In genomic region chr12:71755146-71755892, GRCh38 we compare ENCODE assay signal across 8 cellular contexts. TPM values are rescaled to one million over a fixed set of nuclear protein-coding genes. Genes with fewer than 3 reads are reported as not detected.
DNase-seq lines count a peak whose midpoint lies in the region; ATAC-seq and TF ChIP-seq lines count a peak whose summit lies in the region.

No MANE protein-coding gene starts in this region.

- in situ Hi-C loops in G401 (cut with HindIII; ENCODE audit: low sequenced_read_pairs): no loop called here

- no peak for TF ChIP-seq EP300 in Ishikawa (IDR thresholded peaks at IDR 0.05; ENCODE audit: borderline replicate concordance)

- DNase-seq in G401 (ENCODE audit: low spot score): peak; percentile 41
- DNase-seq in activated CD4-positive, alpha-beta T cell treated with anti-CD3 and anti-CD28 coated beads for 4 hours: peak; percentile 58 to 59
- peak; percentile 54 to 64 for DNase-seq in lung microvascular endothelial cell (ENCODE audit: low read depth in 2 of 2)
- DNase-seq in stimulated activated CD4-positive, alpha-beta T cell treated with anti-CD3 and anti-CD28 coated beads, TNF-alpha, amount 100 ng/mL, for 24 hours (ENCODE audit: low read depth in 3 of 3): peak; percentile 29 to 54 (median 34)
- no peak for DNase-seq in NCI-H128 (lab: John Stamatoyannopoulos, UW; ENCODE audit: unreplicated experiment)

- H3K4me3 Mint-ChIP-seq in dendritic cell treated with granulocyte-macrophage colony-stimulating factor and Interleukin-4, amounts not matched to agents 40 ng/mL and 50 ng/mL, for 4 days: peak overlapping the region; percentile 82

- peaks cover 42% of the 10 kb centered on the region for H3K36me3 Mint-ChIP-seq in dendritic cell treated with granulocyte-macrophage colony-stimulating factor and Interleukin-4, amounts not matched to agents 40 ng/mL and 50 ng/mL, for 4 days (ENCODE audit: low read depth)

- peaks cover 26% of the 10 kb centered on the region for H3K9me3 Mint-ChIP-seq in dendritic cell treated with granulocyte-macrophage colony-stimulating factor and Interleukin-4, amounts not matched to agents 40 ng/mL and 50 ng/mL, for 4 days

- no peak for TF ChIP-seq RAD21 in Ishikawa (IDR thresholded peaks at IDR 0.05; ENCODE audit: low read depth)

- ATAC-seq in GM21619 (IDR thresholded peaks at IDR 0.05; ENCODE audit: unreplicated experiment): peak; percentile 47

- peaks cover 4% of the 10 kb centered on the region for H3K27me3 Mint-ChIP-seq in dendritic cell treated with granulocyte-macrophage colony-stimulating factor and Interleukin-4, amounts not matched to agents 40 ng/mL and 50 ng/mL, for 4 days

- intact Hi-C loops in dendritic cell treated with granulocyte-macrophage colony-stimulating factor and Interleukin-4, amounts not matched to agents 40 ng/mL and 50 ng/mL, for 4 days (cut with micrococcal nuclease): loop anchor here (2.0 kb wide), 1 partner anchor 69 kb away; the partner anchor contains the start of gene TMEM19

- peak overlapping the region; percentile 94 for H3K27ac Mint-ChIP-seq in dendritic cell treated with granulocyte-macrophage colony-stimulating factor and Interleukin-4, amounts not matched to agents 40 ng/mL and 50 ng/mL, for 4 days

- H3K4me1 Mint-ChIP-seq in dendritic cell treated with granulocyte-macrophage colony-stimulating factor and Interleukin-4, amounts not matched to agents 40 ng/mL and 50 ng/mL, for 4 days (ENCODE audit: low read depth): peaks cover 16% of the 10 kb centered on the region

TF ChIP-seq in Ishikawa, 13 proteins besides CTCF, POLR2A, EP300 and RAD21:
- TF ChIP-seq TAF1 (IDR thresholded peaks at IDR 0.05; ENCODE audit: low read depth) (no peak), EGR1 (IDR thresholded peaks at IDR 0.05) (no peak), NFIC (IDR thresholded peaks at IDR 0.05) (no peak; the same call in 1 of the 2 replicates), ZBTB7A (IDR thresholded peaks at IDR 0.05; ENCODE audit: low read depth) (peak; percentile 42; the same call in 1 of the 2 replicates)
TF ChIP-seq in Ishikawa: peak in this region for 1.

RNA-seq across cellular contexts. Expression of gene RAB21, which starts 0.7 kb away (rescaled TPM):
- total RNA-seq in G401 (2014; rRNA removed; shearing (Covaris generic)): 31.6 and 50.6 TPM in 2 replicates
- total RNA-seq in lung microvascular endothelial cell: 5.4 and 9.1 TPM in 2 replicates
